In genomic region chr11:63553759-63554158, GRCh38 we compare ENCODE assay signal across 8 cellular contexts. TPM values are rescaled to one million over a fixed set of nuclear protein-coding genes. Genes with fewer than 3 reads are reported as not detected.
DNase-seq lines count a peak whose midpoint lies in the region; ATAC-seq and TF ChIP-seq lines count a peak whose summit lies in the region.

No MANE protein-coding gene starts in this region.

- no peaks in the 10 kb centered on the region for H3K27me3 Mint-ChIP-seq in activated naive CD8-positive, alpha-beta T cell treated with anti-CD3 and anti-CD28 coated beads for 36 hours
- H3K27me3 Mint-ChIP-seq in Caco-2 (ENCODE audit: insufficient read depth, unreplicated experiment): no peaks in the 10 kb centered on the region

- DNase-seq in NAMALWA (ENCODE audit: low spot score): peak; percentile 44
- peak; percentile 63 for DNase-seq in activated naive CD8-positive, alpha-beta T cell treated with anti-CD3 and anti-CD28 coated beads for 36 hours
- DNase-seq in stimulated activated naive CD4-positive, alpha-beta T cell treated with Interleukin-2 at 50 U/mL for 16 hours (lab: John Stamatoyannopoulos, UW): peak; percentile 24
- no peak for DNase-seq in ureter (ENCODE audit: low spot score)
- no peak for DNase-seq in Caco-2
- DNase-seq in ACHN: no peak

- H3K9ac ChIP-seq in BLaER1: peak overlapping the region; percentile 33; the same call in 1 of the 2 replicates

- in situ Hi-C loops in ACHN (cut with HindIII; ENCODE audit: low pct_ligation_motif_present, low pct_unique_long_range_greater_than_20kb, low sequenced_read_pairs): no loop called here

- ATAC-seq in GM19467 (IDR thresholded peaks at IDR 0.05; ENCODE audit: unreplicated experiment): peak; percentile 70

- peaks cover 54% of the 10 kb centered on the region for H3K4me1 Mint-ChIP-seq in activated naive CD8-positive, alpha-beta T cell treated with anti-CD3 and anti-CD28 coated beads for 36 hours
- no peaks in the 10 kb centered on the region for H3K4me1 Mint-ChIP-seq in Caco-2 (ENCODE audit: low read depth, unreplicated experiment)

- peaks cover 29% of the 10 kb centered on the region for H3K4me1 ChIP-seq in BLaER1
- peaks cover 6% of the 10 kb centered on the region for H3K4me1 ChIP-seq in Caco-2

- H3K36me3 Mint-ChIP-seq in activated naive CD8-positive, alpha-beta T cell treated with anti-CD3 and anti-CD28 coated beads for 36 hours: peaks cover 18% of the 10 kb centered on the region
- H3K36me3 Mint-ChIP-seq in Caco-2 (ENCODE audit: insufficient read depth, unreplicated experiment): peaks cover 4% of the 10 kb centered on the region

- TF ChIP-seq CTCF in Caco-2 (IDR thresholded peaks at IDR 0.05; ENCODE audit: insufficient read depth in 1 of 2, low read depth in 1 of 2, low read length in 1 of 2, severe bottlenecking in 1 of 2, unreplicated experiment in 1 of 2): no peak

- peaks cover 8% of the 10 kb centered on the region for H3K9me3 Mint-ChIP-seq in activated naive CD8-positive, alpha-beta T cell treated with anti-CD3 and anti-CD28 coated beads for 36 hours
- H3K9me3 Mint-ChIP-seq in Caco-2 (ENCODE audit: unreplicated experiment): no peaks in the 10 kb centered on the region

- H3K27ac Mint-ChIP-seq in activated naive CD8-positive, alpha-beta T cell treated with anti-CD3 and anti-CD28 coated beads for 36 hours: peak overlapping the region; percentile 97
- H3K27ac Mint-ChIP-seq in Caco-2 (ENCODE audit: unreplicated experiment): no peak overlapping the region

- H3K4me2 ChIP-seq in BLaER1: peak overlapping the region; percentile 75

- H3K4me3 ChIP-seq in BLaER1 (peak overlapping the region; percentile 41; the same call in 1 of the 2 replicates), Caco-2 (ENCODE audit: low read depth, low read length) (no peak overlapping the region)

- intact Hi-C loops in Caco-2 (cut with micrococcal nuclease; ENCODE audit: unreplicated experiment): no loop called here

- H3K4me3 Mint-ChIP-seq in activated naive CD8-positive, alpha-beta T cell treated with anti-CD3 and anti-CD28 coated beads for 36 hours: peak overlapping the region; percentile 75
- no peak overlapping the region for H3K4me3 Mint-ChIP-seq in Caco-2 (ENCODE audit: unreplicated experiment)

- H3K9me3 ChIP-seq in BLaER1 (no peaks in the 10 kb centered on the region), Caco-2 (no peaks in the 10 kb centered on the region)

- BruUV-seq in Caco-2 (replicated peaks; lab: Mats Ljungman, UMichigan): no TSS peak

- CTCF ChIA-PET in Caco-2 (lab: Charles Lee): no interaction called here

- peak overlapping the region; percentile 56 for H3K27ac ChIP-seq in BLaER1

- no peaks in the 10 kb centered on the region for H3K36me3 ChIP-seq in BLaER1
- no peaks in the 10 kb centered on the region for H3K36me3 ChIP-seq in Caco-2 (ENCODE audit: control insufficient read depth, insufficient read depth, low read length)

- H4K20me1 ChIP-seq in BLaER1: no peaks in the 10 kb centered on the region

- POLR2A ChIA-PET in Caco-2 (lab: Charles Lee): no interaction called here

- H3K27me3 ChIP-seq in BLaER1 (no peaks in the 10 kb centered on the region), Caco-2 (replicated peaks; ENCODE audit: control insufficient read depth, insufficient read depth, low read length) (no peaks in the 10 kb centered on the region)

RNA-seq across cellular contexts. Expression of gene PLAAT2, which starts 9.4 kb away (rescaled TPM):
- 1 to 10 TPM in 1 of 2 experiments, under 1 TPM in 1; 0.52 to 1.0 TPM for total RNA-seq in activated naive CD8-positive, alpha-beta T cell treated with anti-CD3 and anti-CD28 coated beads for 36 hours
- total RNA-seq in ureter: 1.1 TPM
- 1.2 TPM in 1 of 2 replicates, not detected in the other for total RNA-seq in Caco-2 (2022)

RNA-seq across cellular contexts. Expression of gene PLAAT4, which starts 17.2 kb away (rescaled TPM):
- 10 to 100 TPM; 34.2 to 40.5 TPM for total RNA-seq in activated naive CD8-positive, alpha-beta T cell treated with anti-CD3 and anti-CD28 coated beads for 36 hours
- total RNA-seq in ureter (56.7 TPM), Caco-2 (2022) (1.2 TPM in 2 replicates)

RNA-seq across cellular contexts. Expression of gene LGALS12, which starts 47.9 kb away (rescaled TPM):
- total RNA-seq in activated naive CD8-positive, alpha-beta T cell treated with anti-CD3 and anti-CD28 coated beads for 36 hours: not detected
- total RNA-seq in ureter: not detected
- total RNA-seq in Caco-2 (2022): not detected in 2 replicates

Comparison
In these comparisons a context has a peak if more than half of its experiments do, and no peak if none do; other contexts are left out.
1. DNase-seq: peak in NAMALWA (single experiment), activated naive CD8-positive, alpha-beta T cell treated with anti-CD3 and anti-CD28 coated beads for 36 hours (single experiment) and stimulated activated naive CD4-positive, alpha-beta T cell treated with Interleukin-2 at 50 U/mL for 16 hours (single experiment); none in ureter (single experiment), Caco-2 (0 of 2) and ACHN (single experiment).
2. RNA of gene PLAAT4, which starts 17.2 kb away (total RNA-seq): 56.7 TPM in ureter (single experiment) and 34.2 to 40.5 TPM in activated naive CD8-positive, alpha-beta T cell treated with anti-CD3 and anti-CD28 coated beads for 36 hours; 1.2 TPM in Caco-2; every median in the first group is over 10 times any median in the second.